In genomic region chr12:94074970-94075695, GRCh38 we compare ENCODE assay signal across 8 cellular contexts.
DNase-seq lines count a peak whose midpoint lies in the region; ATAC-seq, FAIRE-seq and TF ChIP-seq lines count a peak whose summit lies in the region.

No MANE protein-coding gene starts in this region.

- H3K27me3 ChIP-seq in body of pancreas: no peaks in the 10 kb centered on the region
- no peaks in the 10 kb centered on the region for H3K27me3 ChIP-seq in stomach
- H3K27me3 ChIP-seq in CD4-positive, alpha-beta memory T cell (ENCODE audit: insufficient read depth, low read length): no peaks in the 10 kb centered on the region

- no peak overlapping the region for H3K4me3 Mint-ChIP-seq in CD4-positive, alpha-beta memory T cell

- H3K36me3 ChIP-seq in body of pancreas (replicated peaks in 1 of 2; ENCODE audit: insufficient read depth in 1 of 2, low read depth in 2 of 2): no peaks in the 10 kb centered on the region
- no peaks in the 10 kb centered on the region for H3K36me3 ChIP-seq in kidney (ENCODE audit: control insufficient read depth in 1 of 2, insufficient read depth in 2 of 2, low read length in 2 of 2)
- no peaks in the 10 kb centered on the region for H3K36me3 ChIP-seq in stomach
- no peaks in the 10 kb centered on the region for H3K36me3 ChIP-seq in CD4-positive, alpha-beta memory T cell (ENCODE audit: insufficient read depth, low read length)

- peaks cover 1 to 5% of the 10 kb centered on the region in 2 donors for H3K27me3 Mint-ChIP-seq in CD4-positive, alpha-beta memory T cell

- H3K4me3 ChIP-seq in body of pancreas (no peak overlapping the region), kidney (ENCODE audit: low read length in 2 of 2) (no peak overlapping the region), stomach (no peak overlapping the region)
- no peak overlapping the region for H3K4me3 ChIP-seq in CD4-positive, alpha-beta memory T cell (ENCODE audit: low read length in 2 of 2)

- CTCF ChIA-PET in CD4-positive, alpha-beta memory T cell (lab: Charles Lee; ENCODE audit: partially characterized antibody): interaction anchor here (0.6 to 6.9 kb wide), 21 partner anchors 8 to 1857 kb away, joined by 3 to 68 read pairs (median 4); partner anchors contain the start of gene SOCS2

- peak in 6 of 7 experiments; percentile 16 to 44 (median 36) for TF ChIP-seq CTCF in body of pancreas (IDR thresholded peaks at IDR 0.05)
- TF ChIP-seq CTCF in kidney (IDR thresholded peaks at IDR 0.05; ENCODE audit: borderline replicate concordance, extremely low read depth, insufficient read depth): peak; percentile 59
- TF ChIP-seq CTCF in stomach (IDR thresholded peaks at IDR 0.05): peak in 5 of 7 experiments; percentile 27 to 44 (median 38)

- no peak overlapping the region for H3K9ac ChIP-seq in kidney (ENCODE audit: low read length in 2 of 2)

- H3K36me3 Mint-ChIP-seq in CD4-positive, alpha-beta memory T cell: peaks cover 0 to 2% of the 10 kb centered on the region in 2 donors

- H3K4me1 Mint-ChIP-seq in CD4-positive, alpha-beta memory T cell: peaks cover 14 to 26% (median 20%) of the 10 kb centered on the region in 4 donors

- no peak for TF ChIP-seq EP300 in stomach (IDR thresholded peaks at IDR 0.05)

- peak; percentile 53 to 64 for ATAC-seq in activated CD4-positive, CD25-positive, alpha-beta regulatory T cell treated with anti-CD3 and anti-CD28 coated beads, Interleukin-2, amount 50 U/mL, for 24 hours
- peak; percentile 77 for ATAC-seq in body of pancreas

- 45 to 57% methylated on average over 5 of the region's 5 CpGs for WGBS in body of pancreas, 2 donors
- WGBS in stomach, 5 donors: 44 to 56% (median 51%) methylated on average over 5 of the region's 5 CpGs

- FAIRE-seq in kidney (lab: Jason Lieb, UNC): no peak

- POLR2A ChIA-PET in CD4-positive, alpha-beta memory T cell (lab: Charles Lee; ENCODE audit: partially characterized antibody): interaction anchor here (0.6 to 1.0 kb wide), 3 partner anchors 25 to 627 kb away, joined by 3 read pairs; no protein-coding TSS in a partner anchor

- H3K9me3 Mint-ChIP-seq in CD4-positive, alpha-beta memory T cell: peaks cover 0 to 3% (median 0%) of the 10 kb centered on the region in 8 donors

- intact Hi-C loops in body of pancreas (cut with DNase I) (no loop called here), kidney (cut with DNase I) (no loop called here), stomach (cut with DNase I; ENCODE audit: low total_unique reads) (no loop called here)
- intact Hi-C loops in CD4-positive, alpha-beta memory T cell (cut with micrococcal nuclease): loop anchor here (1.0 to 10.0 kb wide), 3 partner anchors 308 to 506 kb away; no protein-coding TSS in a partner anchor

- TF ChIP-seq POLR2A in body of pancreas (IDR thresholded peaks at IDR 0.05): no peak
- no peak for TF ChIP-seq POLR2A in stomach (IDR thresholded peaks at IDR 0.05)

- no peaks in the 10 kb centered on the region for H3K4me1 ChIP-seq in body of pancreas
- peaks cover 0 to 7% of the 10 kb centered on the region in 2 donors for H3K4me1 ChIP-seq in kidney (ENCODE audit: control insufficient read depth in 1 of 2, insufficient read depth in 1 of 2, low read depth in 1 of 2, low read length in 2 of 2)
- peaks cover 0 to 24% (median 4%) of the 10 kb centered on the region in 4 donors for H3K4me1 ChIP-seq in stomach
- no peaks in the 10 kb centered on the region for H3K4me1 ChIP-seq in CD4-positive, alpha-beta memory T cell (ENCODE audit: insufficient read depth, low read length)

- no peak for DNase-seq in activated CD4-positive, CD25-positive, alpha-beta regulatory T cell (lab: John Stamatoyannopoulos, UW)
- DNase-seq in NCI-H146 treated with DMSO at 0.1 percent for 48 hours (lab: John Stamatoyannopoulos, UW; ENCODE audit: unreplicated experiment) (peak; percentile 59), body of pancreas (peak; percentile 20 to 56 (median 42)), kidney (peak; percentile 81), stomach (peak; percentile 29)
- DNase-seq in CD4-positive, alpha-beta memory T cell: no peak
- no peak for DNase-seq in activated CD4-positive, alpha-beta T cell treated with anti-CD3 and anti-CD28 coated beads, Interleukin-2, amount 50 U/mL, for 4 hours

- H3K27ac ChIP-seq in body of pancreas (peak overlapping the region in 2 of 4 donors; percentile 22 to 47), kidney (ENCODE audit: low read depth in 2 of 2, low read length in 2 of 2) (peak overlapping the region; percentile 37 to 56), stomach (peak overlapping the region in 4 of 5 donors; percentile 60 to 82 (median 76))
- no peak overlapping the region for H3K27ac ChIP-seq in CD4-positive, alpha-beta memory T cell (ENCODE audit: low read depth, low read length)

- H3K9me3 ChIP-seq in body of pancreas: no peaks in the 10 kb centered on the region
- no peaks in the 10 kb centered on the region for H3K9me3 ChIP-seq in kidney (ENCODE audit: control insufficient read depth in 1 of 2, low read length in 2 of 2)
- H3K9me3 ChIP-seq in stomach: no peaks in the 10 kb centered on the region
- H3K9me3 ChIP-seq in CD4-positive, alpha-beta memory T cell (ENCODE audit: control insufficient read depth in 1 of 2, low read length in 2 of 2): no peaks in the 10 kb centered on the region

- H3K27ac Mint-ChIP-seq in CD4-positive, alpha-beta memory T cell: no peak overlapping the region

Comparison
In these comparisons a context has a peak if more than half of its experiments do, and no peak if none do; other contexts are left out.
1. DNase-seq: peak in NCI-H146 treated with DMSO at 0.1 percent for 48 hours (single experiment), body of pancreas (4 of 4), kidney (single experiment) and stomach (single experiment); none in activated CD4-positive, CD25-positive, alpha-beta regulatory T cell (0 of 4), CD4-positive, alpha-beta memory T cell (0 of 5) and activated CD4-positive, alpha-beta T cell treated with anti-CD3 and anti-CD28 coated beads, Interleukin-2, amount 50 U/mL, for 4 hours (0 of 2).
2. Peak in every context shown above with its lines, with median percentiles within 50 percentile points of each other: CTCF ChIP-seq.